Comparison of ENCODE assay signal across 11 cellular contexts in genomic region chr9:93185261-93186150, GRCh38. TPM values are rescaled to one million over a fixed set of nuclear protein-coding genes. Genes with fewer than 3 reads are reported as not detected.
DNase-seq lines count a peak whose midpoint lies in the region; ATAC-seq and TF ChIP-seq lines count a peak whose summit lies in the region.
"Had no signal": no experiment of that assay in that cellular context is flagged by ENCODE, and none has a peak within 500 bp of the region (broad histone marks: within the 10 kb centered on the region; RNA-seq: fewer than 3 reads in every experiment).

No MANE protein-coding gene starts in this region.

- H3K4me3 ChIP-seq in breast epithelium: peak overlapping the region in 2 of 3 donors; percentile 61 to 87
- peak overlapping the region; percentile 48 to 50 for H3K4me3 ChIP-seq in tibial artery

- TF ChIP-seq POLR2A in breast epithelium (IDR thresholded peaks at IDR 0.05): no peak

- peaks cover 0 to 4% of the 10 kb centered on the region in 2 donors for H3K4me1 ChIP-seq in breast epithelium
- H3K4me1 ChIP-seq in tibial artery: peaks cover 0 to 45% (median 21%) of the 10 kb centered on the region in 4 donors

- no peak for DNase-seq in breast epithelium (ENCODE audit: low spot score in 2 of 2)
- no peak for DNase-seq in MCF 10A (ENCODE audit: unreplicated experiment)
- DNase-seq in left kidney (ENCODE audit: low read depth, low spot score): peak; percentile 47
- no peak for DNase-seq in tibial artery
- DNase-seq in HuH-7.5 (ENCODE audit: low spot score): no peak
- DNase-seq in SW 1271 (lab: John Stamatoyannopoulos, UW): no peak
- DNase-seq: activated CD4-positive, alpha-beta memory T cell treated with anti-CD3 and anti-CD28 coated beads for 36 hours; central memory CD4-positive, alpha-beta T cell had no signal

- H3K27me3 ChIP-seq in breast epithelium: peaks cover 0 to 2% of the 10 kb centered on the region in 2 donors
- H3K27me3 ChIP-seq in tibial artery: peaks cover 0 to 23% of the 10 kb centered on the region in 2 donors

- intact Hi-C loops in breast epithelium (cut with DNase I; ENCODE audit: low total_unique reads): no loop called here
- intact Hi-C loops in MCF 10A (cut with micrococcal nuclease): no loop called here
- intact Hi-C loops in tibial artery (cut with DNase I; ENCODE audit: low total_unique reads): no loop called here

- H3K36me3 ChIP-seq in breast epithelium (no peaks in the 10 kb centered on the region), tibial artery (no peaks in the 10 kb centered on the region)
- H3K36me3 ChIP-seq: thoracic aorta had no signal

- H3K9me3 Mint-ChIP-seq in MCF 10A (ENCODE audit: unreplicated experiment): no peaks in the 10 kb centered on the region
- H3K9me3 Mint-ChIP-seq: activated CD4-positive, alpha-beta memory T cell treated with anti-CD3 and anti-CD28 coated beads for 36 hours had no signal

- no peaks in the 10 kb centered on the region for H3K36me3 Mint-ChIP-seq in MCF 10A (ENCODE audit: insufficient read depth, unreplicated experiment)
- H3K36me3 Mint-ChIP-seq: activated CD4-positive, alpha-beta memory T cell treated with anti-CD3 and anti-CD28 coated beads for 36 hours had no signal

- TF ChIP-seq CTCF in breast epithelium (IDR thresholded peaks at IDR 0.05): no peak
- TF ChIP-seq CTCF in MCF 10A (IDR thresholded peaks at IDR 0.05; ENCODE audit: unreplicated experiment): no peak
- TF ChIP-seq CTCF in tibial artery (IDR thresholded peaks at IDR 0.05): no peak

- no peaks in the 10 kb centered on the region for H3K27me3 Mint-ChIP-seq in MCF 10A (ENCODE audit: insufficient read depth, unreplicated experiment)

- H3K4me3 Mint-ChIP-seq in MCF 10A (ENCODE audit: unreplicated experiment): no peak overlapping the region

- BruUV-seq in MCF 10A (replicated peaks; lab: Mats Ljungman, UMichigan): no TSS peak

- POLR2A ChIA-PET in MCF 10A (lab: Yijun Ruan, JAX): no interaction called here

- no peaks in the 10 kb centered on the region for H3K4me1 Mint-ChIP-seq in MCF 10A (ENCODE audit: insufficient read depth, unreplicated experiment)

- no peak overlapping the region for H3K27ac ChIP-seq in breast epithelium
- peak overlapping the region; percentile 56 for H3K27ac ChIP-seq in angular gyrus (ENCODE audit: low read depth, low read length)
- no peak overlapping the region for H3K27ac ChIP-seq in tibial artery
- H3K27ac ChIP-seq: thoracic aorta had no signal

- H3K9me3 ChIP-seq in breast epithelium: no peaks in the 10 kb centered on the region
- H3K9me3 ChIP-seq in tibial artery: no peaks in the 10 kb centered on the region
- H3K9me3 ChIP-seq: thoracic aorta had no signal

- CTCF ChIA-PET in MCF 10A (lab: Yijun Ruan, JAX): interaction anchor here (0.6 kb wide), 1 partner anchor 79 kb away, joined by 5 read pairs; no protein-coding TSS in a partner anchor

- no peak overlapping the region for H3K27ac Mint-ChIP-seq in MCF 10A (ENCODE audit: low read depth, unreplicated experiment)
- H3K27ac Mint-ChIP-seq: activated CD4-positive, alpha-beta memory T cell treated with anti-CD3 and anti-CD28 coated beads for 36 hours had no signal

- no peak for ATAC-seq in HG03457 (IDR thresholded peaks at IDR 0.05; ENCODE audit: unreplicated experiment)

RNA-seq across cellular contexts. Expression of gene WNK2, which starts 1.6 kb away (rescaled TPM):
- total RNA-seq in breast epithelium (10 to 100 TPM in 1 of 3 donors, 1 to 10 TPM in 1, not detected in 1; 9.1 to 28.5 TPM), MCF 10A (2022) (0.07 and 0.29 TPM in 2 replicates)

RNA-seq across cellular contexts. Expression of gene NINJ1, which starts 51.5 kb away (rescaled TPM):
- total RNA-seq in breast epithelium (100 to 1,000 TPM in 2 of 3 donors, 10 to 100 TPM in 1; 89.8 to 109 (median 109) TPM), MCF 10A (2022) (51.0 and 64.7 TPM in 2 replicates)
